ENCODE assay signal across 23 cellular contexts in genomic region chr10:1064172-1064571, GRCh38. TPM values are rescaled to one million over a fixed set of nuclear protein-coding genes. Genes with fewer than 3 reads are reported as not detected.
DNase-seq lines count a peak whose midpoint lies in the region; ATAC-seq and TF ChIP-seq lines count a peak whose summit lies in the region.
"Had no signal": no experiment of that assay in that cellular context is flagged by ENCODE, and none has a peak within 500 bp of the region (broad histone marks: within the 10 kb centered on the region; RNA-seq: fewer than 3 reads in every experiment).

No MANE protein-coding gene starts in this region.

- H3K36me3 Mint-ChIP-seq in activated T-cell treated with anti-CD3 and anti-CD28 coated beads, Interleukin-2, amount 50 U/mL, for 24 hours (ENCODE audit: low read depth) = peaks cover 29% of the 10 kb centered on the region
- H3K36me3 Mint-ChIP-seq in T-cell (no peaks in the 10 kb centered on the region), Calu3 (ENCODE audit: insufficient read depth, unreplicated experiment) (peaks cover 20% of the 10 kb centered on the region)
- H3K36me3 Mint-ChIP-seq in effector memory CD8-positive, alpha-beta T cell (ENCODE audit: insufficient read depth) = peaks cover 17% of the 10 kb centered on the region

- DNase-seq in activated T-cell treated with anti-CD3 and anti-CD28 coated beads, Interleukin-2, amount 50 U/mL, for 24 hours = no peak
- DNase-seq in activated T-cell treated with anti-CD3 and anti-CD28 coated beads for 4 hours (no peak), T-cell (no peak), retina (peak; percentile 10), middle frontal gyrus (ENCODE audit: extremely low spot score, low spot score) (no peak), Calu3 (no peak)
- no peak for DNase-seq in effector memory CD8-positive, alpha-beta T cell
- DNase-seq: ACHN; DMS79 treated with DMSO at 0.1 percent for 48 hours; foreskin melanocyte; mammary epithelial cell; MM.1S; PC-3; stimulated activated CD4-positive, alpha-beta T cell treated with anti-CD3 and anti-CD28 coated beads, Interleukin-4, amount 100 ng/mL, for 24 hours had no signal

- CTCF ChIA-PET in T-cell (lab: Charles Lee) (no interaction called here), Calu3 (lab: Charles Lee) (no interaction called here)

- no peaks in the 10 kb centered on the region for H3K9me3 Mint-ChIP-seq in activated T-cell treated with anti-CD3 and anti-CD28 coated beads, Interleukin-2, amount 50 U/mL, for 24 hours
- no peaks in the 10 kb centered on the region for H3K9me3 Mint-ChIP-seq in T-cell
- H3K9me3 Mint-ChIP-seq in effector memory CD8-positive, alpha-beta T cell = no peaks in the 10 kb centered on the region
- no peaks in the 10 kb centered on the region for H3K9me3 Mint-ChIP-seq in Calu3 (ENCODE audit: low read depth, unreplicated experiment)
- H3K9me3 Mint-ChIP-seq: IgD-negative memory B cell had no signal

- POLR2A ChIA-PET in T-cell (lab: Charles Lee) = no interaction called here

- no peaks in the 10 kb centered on the region for H3K27me3 Mint-ChIP-seq in activated T-cell treated with anti-CD3 and anti-CD28 coated beads, Interleukin-2, amount 50 U/mL, for 24 hours
- no peaks in the 10 kb centered on the region for H3K27me3 Mint-ChIP-seq in T-cell
- H3K27me3 Mint-ChIP-seq in effector memory CD8-positive, alpha-beta T cell = no peaks in the 10 kb centered on the region
- H3K27me3 Mint-ChIP-seq in Calu3 (ENCODE audit: unreplicated experiment) = no peaks in the 10 kb centered on the region
- H3K27me3 Mint-ChIP-seq: IgD-negative memory B cell had no signal

- ATAC-seq in T-cell (replicated peaks in 1 of 4) (no peak), HG03469 (IDR thresholded peaks at IDR 0.05; ENCODE audit: unreplicated experiment) (no peak)
- no peak for ATAC-seq in effector memory CD8-positive, alpha-beta T cell (replicated peaks)
- ATAC-seq: HCT116, PC-3 had no signal

- TF ChIP-seq CTCF in Calu3 (IDR thresholded peaks at IDR 0.05; ENCODE audit: unreplicated experiment) = no peak

- H3K27ac Mint-ChIP-seq in activated T-cell treated with anti-CD3 and anti-CD28 coated beads, Interleukin-2, amount 50 U/mL, for 24 hours = peak overlapping the region; percentile 80
- H3K27ac Mint-ChIP-seq in T-cell (peak overlapping the region; percentile 88 to 92), Calu3 (ENCODE audit: unreplicated experiment) (no peak overlapping the region)
- peak overlapping the region; percentile 81 to 98 for H3K27ac Mint-ChIP-seq in effector memory CD8-positive, alpha-beta T cell

- peaks cover 75% of the 10 kb centered on the region for H3K4me1 Mint-ChIP-seq in activated T-cell treated with anti-CD3 and anti-CD28 coated beads, Interleukin-2, amount 50 U/mL, for 24 hours (ENCODE audit: low read depth)
- H3K4me1 Mint-ChIP-seq in T-cell (peaks cover 82 to 94% (median 90%) of the 10 kb centered on the region in 3 donors), Calu3 (ENCODE audit: low read depth, unreplicated experiment) (peaks cover 38% of the 10 kb centered on the region)
- peaks cover 61 to 87% of the 10 kb centered on the region in 2 donors for H3K4me1 Mint-ChIP-seq in effector memory CD8-positive, alpha-beta T cell (ENCODE audit: low read depth in 2 of 2)

- no TSS peak for BruUV-seq in Calu3 (replicated peaks; lab: Mats Ljungman, UMichigan)

- intact Hi-C loops in Calu3 (cut with micrococcal nuclease; ENCODE audit: unreplicated experiment) = no loop called here

- H3K4me3 Mint-ChIP-seq in activated T-cell treated with anti-CD3 and anti-CD28 coated beads, Interleukin-2, amount 50 U/mL, for 24 hours = no peak overlapping the region
- H3K4me3 Mint-ChIP-seq in T-cell = peak overlapping the region in 2 of 3 donors; percentile 2 to 76
- H3K4me3 Mint-ChIP-seq in effector memory CD8-positive, alpha-beta T cell = peak overlapping the region; percentile 61 to 82
- no peak overlapping the region for H3K4me3 Mint-ChIP-seq in Calu3 (ENCODE audit: low read depth, unreplicated experiment)

RNA-seq across cellular contexts. Expression of gene WDR37, which starts 8.0 kb away (rescaled TPM):
- total RNA-seq in T-cell (10 to 100 TPM; 34.6 to 40.4 (median 37.3) TPM), Calu3 (2022) (16.1 and 17.8 TPM in 2 replicates)

RNA-seq across cellular contexts. Expression of gene IDI1, which starts 15.3 kb away (rescaled TPM):
- total RNA-seq in T-cell (100 to 1,000 TPM in 2 of 5 donors, 10 to 100 TPM in 3; 26.2 to 166 (median 32.8) TPM), Calu3 (2022) (101 and 108 TPM in 2 replicates)

RNA-seq across cellular contexts. Expression of gene IDI2, which starts 38.5 kb away (rescaled TPM):
- total RNA-seq in T-cell = not detected
- total RNA-seq in Calu3 (2022) = not detected in 2 replicates
- total RNA-seq: bronchial epithelial cell, epithelial cell of proximal tubule, mammary epithelial cell, myocyte, PC-3, prostate gland, subcutaneous adipose tissue, urinary bladder had no signal

Comparison
In these comparisons a context has a peak if more than half of its experiments do, and no peak if none do; other contexts are left out.
1. H3K4me3 Mint-ChIP-seq: peak in T-cell (2 of 3) and effector memory CD8-positive, alpha-beta T cell (2 of 2); none in activated T-cell treated with anti-CD3 and anti-CD28 coated beads, Interleukin-2, amount 50 U/mL, for 24 hours (single experiment) and Calu3 (single experiment).